Comparison of ENCODE assay signal across 1 cellular context in the genomic region with DNA sequence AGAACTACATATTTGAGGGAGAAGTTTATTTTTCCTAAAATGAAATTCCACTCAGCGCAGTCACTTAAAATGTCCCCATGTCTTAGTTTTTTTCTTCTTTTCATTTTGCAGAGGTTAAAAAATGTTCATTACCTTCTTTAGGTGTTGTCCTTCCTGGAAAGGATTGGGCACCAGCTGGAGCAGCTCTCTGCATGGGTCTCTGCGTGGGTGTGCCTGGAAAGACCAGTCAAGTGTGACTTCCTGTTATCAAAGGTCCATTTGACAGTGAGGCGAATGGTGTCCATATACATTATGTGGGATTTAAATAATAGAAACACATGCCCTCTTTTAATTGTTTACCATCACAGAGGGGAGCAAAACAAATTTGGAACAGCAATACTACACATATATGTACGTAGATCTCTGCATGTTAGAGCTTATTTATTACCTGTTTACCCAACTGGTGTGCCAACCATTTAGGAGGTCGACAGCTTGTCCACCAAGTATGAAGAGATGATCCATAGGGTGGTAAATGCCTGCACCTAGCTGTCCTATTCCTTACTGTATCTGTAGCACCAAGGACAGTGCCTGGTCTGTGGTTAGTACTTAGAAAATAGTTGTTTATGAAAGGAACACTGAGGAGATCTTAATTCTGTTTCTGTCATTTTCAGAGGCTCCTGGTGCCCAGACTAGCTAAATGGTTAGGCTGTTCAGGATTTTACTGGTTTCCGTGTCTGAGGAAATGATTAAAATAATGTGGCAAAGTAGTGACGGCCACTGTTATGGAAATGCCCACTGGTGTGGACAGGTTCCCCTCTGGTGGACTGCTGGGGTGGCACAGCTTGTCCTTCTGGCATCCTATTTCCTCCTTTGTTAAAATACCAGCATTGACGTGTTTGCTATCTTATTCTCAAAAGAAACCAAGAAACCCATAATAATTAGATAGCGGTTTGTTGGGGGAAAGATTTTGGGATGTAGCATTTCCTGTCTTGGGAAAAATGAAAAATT.
TF ChIP-seq lines count a peak whose summit lies in the region.

No MANE protein-coding gene starts in this region.

TF ChIP-seq in IMR-90, 13 proteins besides CTCF, POLR2A, EP300 and RAD21 (continued from another document):
- TF ChIP-seq SMC3 (IDR thresholded peaks at IDR 0.05; ENCODE audit: low read depth, low read length) (no peak), FOS (IDR thresholded peaks at IDR 0.05; ENCODE audit: low read depth, low read length) (no peak), NFE2L2 (IDR thresholded peaks at IDR 0.05; ENCODE audit: low read depth, low read length) (no peak), RFX5 (IDR thresholded peaks at IDR 0.05; ENCODE audit: low read depth, low read length) (no peak), CHD1 (IDR thresholded peaks at IDR 0.05; ENCODE audit: low read depth, low read length) (no peak), MAZ (IDR thresholded peaks at IDR 0.05; ENCODE audit: borderline replicate concordance, low read depth, low read length) (no peak), CEBPB (IDR thresholded peaks at IDR 0.05; ENCODE audit: low read depth, low read length) (no peak), MXI1 (IDR thresholded peaks at IDR 0.05; ENCODE audit: borderline replicate concordance, low read depth, low read length) (no peak), MAFK (IDR thresholded peaks at IDR 0.05; ENCODE audit: low read depth, low read length) (no peak), BHLHE40 (IDR thresholded peaks at IDR 0.05; ENCODE audit: low read depth, low read length) (no peak)
- TF ChIP-seq, protein P1, sequence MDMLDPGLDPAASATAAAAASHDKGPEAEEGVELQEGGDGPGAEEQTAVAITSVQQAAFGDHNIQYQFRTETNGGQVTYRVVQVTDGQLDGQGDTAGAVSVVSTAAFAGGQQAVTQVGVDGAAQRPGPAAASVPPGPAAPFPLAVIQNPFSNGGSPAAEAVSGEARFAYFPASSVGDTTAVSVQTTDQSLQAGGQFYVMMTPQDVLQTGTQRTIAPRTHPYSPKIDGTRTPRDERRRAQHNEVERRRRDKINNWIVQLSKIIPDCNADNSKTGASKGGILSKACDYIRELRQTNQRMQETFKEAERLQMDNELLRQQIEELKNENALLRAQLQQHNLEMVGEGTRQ (IDR thresholded peaks at IDR 0.05; ENCODE audit: low read depth, low read length): no peak
